9 cellular contexts compared by ENCODE assay signal in genomic region chrX:70769659-70770232, GRCh38.
DNase-seq lines count a peak whose midpoint lies in the region; ATAC-seq and TF ChIP-seq lines count a peak whose summit lies in the region.
"Had no signal": no experiment of that assay in that cellular context is flagged by ENCODE, and none has a peak within 500 bp of the region (broad histone marks: within the 10 kb centered on the region; RNA-seq: fewer than 3 reads in every experiment).

No MANE protein-coding gene starts in this region.

- ATAC-seq in lower lobe of right lung (no peak), HG03469 (IDR thresholded peaks at IDR 0.05; ENCODE audit: unreplicated experiment) (no peak)

- H3K27ac ChIP-seq in ascending aorta (no peak overlapping the region), lower lobe of right lung (no peak overlapping the region)

- intact Hi-C loops in ascending aorta (cut with DNase I) (no loop called here), lower lobe of right lung (cut with DNase I) (no loop called here)

- H3K36me3 ChIP-seq in ascending aorta (no peaks in the 10 kb centered on the region), lower lobe of right lung (no peaks in the 10 kb centered on the region)
- H3K36me3 ChIP-seq: MG63 had no signal

- TF ChIP-seq RAD21 in Ishikawa (IDR thresholded peaks at IDR 0.05; ENCODE audit: low read depth), result peak; percentile 47

- no peaks in the 10 kb centered on the region for H3K4me1 ChIP-seq in ascending aorta
- H3K4me1 ChIP-seq in lower lobe of right lung, result no peaks in the 10 kb centered on the region

- DNase-seq in DMS114 treated with DMSO at 0.1 percent for 48 hours (lab: John Stamatoyannopoulos, UW; ENCODE audit: unreplicated experiment) (peak; percentile 11), ascending aorta (ENCODE audit: low spot score in 2 of 2) (no peak), lower lobe of right lung (no peak), H4 (ENCODE audit: low spot score) (no peak)
- no peak for DNase-seq in stimulated activated CD4-positive, alpha-beta T cell treated with anti-CD3 and anti-CD28 coated beads, Interleukin-4, amount 100 ng/mL, for 1 hour
- DNase-seq in activated CD4-positive, alpha-beta T cell treated with anti-CD3 and anti-CD28 coated beads for 48 hours, result no peak
- DNase-seq: MG63 had no signal

- no peak overlapping the region for H3K4me3 ChIP-seq in ascending aorta
- H3K4me3 ChIP-seq in lower lobe of right lung, result no peak overlapping the region
- H3K4me3 ChIP-seq: MG63 had no signal

- TF ChIP-seq CTCF in ascending aorta (IDR thresholded peaks at IDR 0.05), result peak in 2 of 3 experiments; percentile 23 to 32
- TF ChIP-seq CTCF in lower lobe of right lung (IDR thresholded peaks at IDR 0.05), result peak; percentile 30

- no peak for TF ChIP-seq EP300 in Ishikawa (IDR thresholded peaks at IDR 0.05; ENCODE audit: borderline replicate concordance)

- H3K9me3 ChIP-seq in ascending aorta, result no peaks in the 10 kb centered on the region
- no peaks in the 10 kb centered on the region for H3K9me3 ChIP-seq in lower lobe of right lung
- H3K9me3 ChIP-seq: MG63 had no signal

- H3K27me3 ChIP-seq in ascending aorta (no peaks in the 10 kb centered on the region), lower lobe of right lung (ENCODE audit: low read depth) (no peaks in the 10 kb centered on the region)
- H3K27me3 ChIP-seq: MG63 had no signal

TF ChIP-seq in Ishikawa, 13 proteins besides CTCF, POLR2A, EP300 and RAD21:
- TF ChIP-seq YY1 (IDR thresholded peaks at IDR 0.05; ENCODE audit: low read depth), result no peak
- TF ChIP-seq NFIC (IDR thresholded peaks at IDR 0.05), result no peak
- no peak for TF ChIP-seq TEAD4 (IDR thresholded peaks at IDR 0.05)
- no peak for TF ChIP-seq REST (IDR thresholded peaks at IDR 0.05; ENCODE audit: low read depth)
